Comparison of ENCODE assay signal across 10 cellular contexts in the genomic region with DNA sequence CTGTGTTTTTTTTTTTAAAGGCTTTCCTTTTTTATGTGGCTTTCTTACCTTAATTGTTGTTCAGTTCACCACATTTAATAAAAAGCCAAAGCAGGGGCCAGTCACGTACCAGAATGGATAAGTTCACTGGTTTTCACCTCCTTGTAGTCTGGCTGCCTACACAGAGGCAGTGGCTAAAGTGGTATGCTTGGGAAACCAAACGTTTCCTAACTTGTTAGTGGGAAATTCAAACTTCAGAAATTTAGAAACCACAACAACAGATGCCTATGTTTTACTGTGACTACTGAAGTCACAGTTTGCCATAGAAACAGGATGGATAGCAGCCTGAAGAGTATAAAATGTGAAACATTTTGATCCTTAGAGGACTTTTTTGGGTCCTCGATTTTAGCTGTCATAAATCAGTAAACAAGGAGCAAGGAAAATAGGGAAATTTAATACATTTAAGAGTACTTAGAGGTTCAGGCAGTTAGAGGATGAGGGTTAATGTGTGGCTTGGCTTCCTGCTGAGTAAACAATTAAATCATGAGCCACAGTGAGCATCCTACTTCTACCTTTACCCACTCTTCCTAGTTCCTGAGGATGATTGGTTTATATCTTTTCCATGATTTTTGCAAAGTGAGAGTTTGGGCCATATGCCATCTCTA. TPM values are rescaled to one million over a fixed set of nuclear protein-coding genes. Genes with fewer than 3 reads are reported as not detected.
DNase-seq lines count a peak whose midpoint lies in the region; ATAC-seq and FAIRE-seq lines count a peak whose summit lies in the region.
"Had no signal": no experiment of that assay in that cellular context is flagged by ENCODE, and none has a peak within 500 bp of the region (broad histone marks: within the 10 kb centered on the region; RNA-seq: fewer than 3 reads in every experiment).

No MANE protein-coding gene starts in this region.

- H3K27ac Mint-ChIP-seq in activated naive CD8-positive, alpha-beta T cell treated with anti-CD3 and anti-CD28 coated beads, Interleukin-2, amount 10 ng/mL, durations not matched to agents 7 days and 5 days, result peak overlapping the region; percentile 60
- H3K27ac Mint-ChIP-seq in activated naive CD8-positive, alpha-beta T cell treated with anti-CD3 and anti-CD28 coated beads for 36 hours, result no peak overlapping the region

- peak overlapping the region; percentile 51 to 93 for H3K27ac ChIP-seq in aorta (ENCODE audit: low read depth in 1 of 2, low read length in 2 of 2)

- DNase-seq in activated naive CD8-positive, alpha-beta T cell treated with anti-CD3 and anti-CD28 coated beads, Interleukin-2, amount 10 ng/mL, durations not matched to agents 7 days and 5 days, result no peak
- no peak for DNase-seq in activated naive CD8-positive, alpha-beta T cell treated with anti-CD3 and anti-CD28 coated beads for 36 hours
- peak; percentile 80 for DNase-seq in RCC 7860 (ENCODE audit: low spot score)
- peak; percentile 88 for DNase-seq in iris pigment epithelial cell (ENCODE audit: low read depth)
- no peak for DNase-seq in aorta
- DNase-seq in NCI-H510A treated with DMSO at 0.1 percent for 48 hours (lab: John Stamatoyannopoulos, UW), result no peak
- no peak for DNase-seq in GM19238 (ENCODE audit: insufficient read length, low spot score)
- DNase-seq in OCI-M2 (lab: John Stamatoyannopoulos, UW; ENCODE audit: unreplicated experiment), result no peak
- DNase-seq: naive B cell had no signal

- peak overlapping the region; percentile 31 to 59 for H3K4me3 ChIP-seq in aorta (ENCODE audit: low read length in 2 of 2)
- H3K4me3 ChIP-seq: tibial nerve had no signal

- POLR2A ChIA-PET in activated naive CD8-positive, alpha-beta T cell treated with anti-CD3 and anti-CD28 coated beads, Interleukin-2, amount 10 ng/mL, durations not matched to agents 7 days and 5 days (lab: Charles Lee), result no interaction called here

- H3K4me3 Mint-ChIP-seq in activated naive CD8-positive, alpha-beta T cell treated with anti-CD3 and anti-CD28 coated beads, Interleukin-2, amount 10 ng/mL, durations not matched to agents 7 days and 5 days, result peak overlapping the region; percentile 50
- no peak overlapping the region for H3K4me3 Mint-ChIP-seq in activated naive CD8-positive, alpha-beta T cell treated with anti-CD3 and anti-CD28 coated beads for 36 hours
- H3K4me3 Mint-ChIP-seq: naive B cell had no signal

- peaks cover 26% of the 10 kb centered on the region for H3K36me3 Mint-ChIP-seq in activated naive CD8-positive, alpha-beta T cell treated with anti-CD3 and anti-CD28 coated beads, Interleukin-2, amount 10 ng/mL, durations not matched to agents 7 days and 5 days
- peaks cover 27% of the 10 kb centered on the region for H3K36me3 Mint-ChIP-seq in activated naive CD8-positive, alpha-beta T cell treated with anti-CD3 and anti-CD28 coated beads for 36 hours
- H3K36me3 Mint-ChIP-seq: naive B cell had no signal

- peaks cover 43% of the 10 kb centered on the region for H3K4me1 Mint-ChIP-seq in activated naive CD8-positive, alpha-beta T cell treated with anti-CD3 and anti-CD28 coated beads, Interleukin-2, amount 10 ng/mL, durations not matched to agents 7 days and 5 days
- peaks cover 36% of the 10 kb centered on the region for H3K4me1 Mint-ChIP-seq in activated naive CD8-positive, alpha-beta T cell treated with anti-CD3 and anti-CD28 coated beads for 36 hours

- WGBS in aorta, 2 donors, result 3 to 4% methylated on average over 3 of the region's 3 CpGs

- peaks cover 0 to 10% of the 10 kb centered on the region in 2 donors for H3K36me3 ChIP-seq in aorta (ENCODE audit: control insufficient read depth in 1 of 2, insufficient read depth in 2 of 2, low read length in 1 of 2)

- intact Hi-C loops in aorta (cut with DNase I), result loop anchor here (5.0 to 10.0 kb wide), 3 partner anchors 71 to 289 kb away; no protein-coding TSS in a partner anchor

- H3K27me3 ChIP-seq in aorta (ENCODE audit: control insufficient read depth in 1 of 2, insufficient read depth in 2 of 2, low read length in 1 of 2), result no peaks in the 10 kb centered on the region
- H3K27me3 ChIP-seq: tibial nerve had no signal

- peak; percentile 69 for ATAC-seq in activated naive CD8-positive, alpha-beta T cell treated with anti-CD3 and anti-CD28 coated beads, Interleukin-2, amount 10 ng/mL, durations not matched to agents 7 days and 5 days (ENCODE audit: low read depth)
- ATAC-seq in aorta (ENCODE audit: low FRiP score), result no peak

- no peaks in the 10 kb centered on the region for H3K9me3 Mint-ChIP-seq in activated naive CD8-positive, alpha-beta T cell treated with anti-CD3 and anti-CD28 coated beads, Interleukin-2, amount 10 ng/mL, durations not matched to agents 7 days and 5 days
- H3K9me3 Mint-ChIP-seq in activated naive CD8-positive, alpha-beta T cell treated with anti-CD3 and anti-CD28 coated beads for 36 hours, result no peaks in the 10 kb centered on the region
- H3K9me3 Mint-ChIP-seq: naive B cell had no signal

- peak; percentile 94 for FAIRE-seq in RCC 7860 (lab: Jason Lieb, UNC)

- peaks cover 9 to 22% of the 10 kb centered on the region in 2 donors for H3K4me1 ChIP-seq in aorta (ENCODE audit: control insufficient read depth in 1 of 2, insufficient read depth in 2 of 2, low read length in 2 of 2)

- H3K27me3 Mint-ChIP-seq in activated naive CD8-positive, alpha-beta T cell treated with anti-CD3 and anti-CD28 coated beads, Interleukin-2, amount 10 ng/mL, durations not matched to agents 7 days and 5 days, result no peaks in the 10 kb centered on the region
- no peaks in the 10 kb centered on the region for H3K27me3 Mint-ChIP-seq in activated naive CD8-positive, alpha-beta T cell treated with anti-CD3 and anti-CD28 coated beads for 36 hours
- H3K27me3 Mint-ChIP-seq: naive B cell had no signal

- no peaks in the 10 kb centered on the region for H3K9me3 ChIP-seq in aorta (ENCODE audit: control insufficient read depth, low read length)
- H3K9me3 ChIP-seq: tibial nerve had no signal

RNA-seq across cellular contexts. Expression of gene CMSS1, which starts 48.6 kb away (rescaled TPM):
- 10 to 100 TPM; 24.2 to 31.8 TPM for total RNA-seq in activated naive CD8-positive, alpha-beta T cell treated with anti-CD3 and anti-CD28 coated beads, Interleukin-2, amount 10 ng/mL, durations not matched to agents 7 days and 5 days
- 100 to 1,000 TPM; 121 to 122 TPM for total RNA-seq in activated naive CD8-positive, alpha-beta T cell treated with anti-CD3 and anti-CD28 coated beads for 36 hours
- 10 to 100 TPM; 21.3 to 31.0 TPM for total RNA-seq in aorta
- polyA plus RNA-seq in aorta, result 10 to 100 TPM; 35.6 to 36.3 TPM

Comparison
In these comparisons a context has a peak if more than half of its experiments do, and no peak if none do; other contexts are left out.
1. DNase-seq: peak in RCC 7860 (single experiment) and iris pigment epithelial cell (single experiment); none in activated naive CD8-positive, alpha-beta T cell treated with anti-CD3 and anti-CD28 coated beads, Interleukin-2, amount 10 ng/mL, durations not matched to agents 7 days and 5 days (single experiment), activated naive CD8-positive, alpha-beta T cell treated with anti-CD3 and anti-CD28 coated beads for 36 hours (single experiment), aorta (0 of 2), NCI-H510A treated with DMSO at 0.1 percent for 48 hours (single experiment), GM19238 (single experiment) and OCI-M2 (single experiment).